7 cellular contexts compared by ENCODE assay signal in genomic region chr2:77631007-77631406, GRCh38.
"Had no signal": no experiment of that assay in that cellular context is flagged by ENCODE, and none has a peak within 500 bp of the region (broad histone marks: within the 10 kb centered on the region; RNA-seq: fewer than 3 reads in every experiment).

No MANE protein-coding gene starts in this region.

- FAIRE-seq: HTR-8/SVneo had no signal

- H3K4me3 Mint-ChIP-seq: IgD-negative memory B cell had no signal

- H3K9ac ChIP-seq: KMS-11 had no signal

- H3K27ac ChIP-seq: HL-60, KMS-11 had no signal

- H3K27me3 Mint-ChIP-seq: IgD-negative memory B cell had no signal

- H3K4me2 ChIP-seq: KMS-11 had no signal

- H3K36me3 Mint-ChIP-seq: IgD-negative memory B cell had no signal

- DNase-seq: Karpas-422, KBM-7, KG1 had no signal

- H3K4me1 Mint-ChIP-seq: IgD-negative memory B cell had no signal
